24 cellular contexts compared by ENCODE assay signal in the genomic region with DNA sequence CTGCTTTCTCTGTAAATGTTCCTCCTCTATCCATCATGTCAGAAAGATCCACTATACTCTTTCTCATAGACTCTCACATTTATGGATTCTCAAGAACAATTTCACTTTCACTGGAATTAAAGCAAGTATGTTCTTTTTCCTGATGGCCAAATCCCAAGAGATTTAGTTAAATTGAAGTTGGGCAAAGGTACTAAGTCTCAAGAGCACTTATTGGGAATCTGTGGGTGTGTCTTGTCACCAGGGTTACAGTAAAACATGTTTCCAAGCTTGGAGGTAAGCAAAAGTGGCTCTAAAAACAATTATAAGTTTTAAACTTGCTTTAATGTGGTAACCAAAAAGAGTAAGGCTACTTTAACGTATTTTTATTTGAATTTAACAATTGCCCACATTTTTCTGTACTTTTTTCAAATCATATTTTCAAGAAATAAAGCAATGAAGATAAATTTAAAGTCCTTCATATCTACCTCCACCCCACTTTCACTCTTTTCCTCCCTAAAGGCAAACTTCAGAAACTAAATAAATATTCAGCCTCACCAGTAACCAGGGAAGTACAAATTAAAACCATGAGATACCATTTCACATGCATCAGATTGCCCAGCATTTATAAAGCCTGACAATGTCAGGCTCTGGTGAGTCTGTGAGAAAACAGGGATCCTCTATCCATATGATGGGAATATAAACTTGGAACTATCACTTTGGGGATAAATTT.
DNase-seq lines count a peak whose midpoint lies in the region; ATAC-seq and TF ChIP-seq lines count a peak whose summit lies in the region.
"Had no signal": no experiment of that assay in that cellular context is flagged by ENCODE, and none has a peak within 500 bp of the region (broad histone marks: within the 10 kb centered on the region; RNA-seq: fewer than 3 reads in every experiment).

No MANE protein-coding gene starts in this region.

- H3K4me1 ChIP-seq in lower lobe of right lung (peaks cover 7% of the 10 kb centered on the region), upper lobe of left lung (no peaks in the 10 kb centered on the region), tibial nerve (peaks cover 0 to 14% (median 0%) of the 10 kb centered on the region in 4 donors)
- H3K4me1 ChIP-seq: A549, HAP-1, prostate gland had no signal

- intact Hi-C loops in lower lobe of right lung (cut with DNase I) = no loop called here

- H3K27me3 ChIP-seq in lower lobe of right lung (ENCODE audit: low read depth) (no peaks in the 10 kb centered on the region), upper lobe of left lung (no peaks in the 10 kb centered on the region), tibial nerve (no peaks in the 10 kb centered on the region)

- H3K36me3 ChIP-seq in lower lobe of right lung = no peaks in the 10 kb centered on the region
- no peaks in the 10 kb centered on the region for H3K36me3 ChIP-seq in upper lobe of left lung
- H3K36me3 ChIP-seq in tibial nerve = no peaks in the 10 kb centered on the region
- H3K36me3 ChIP-seq: HAP-1, prostate gland had no signal

- in situ Hi-C loops in astrocyte of the spinal cord (cut with HindIII; ENCODE audit: low sequenced_read_pairs) = no loop called here

- H3K4me3 ChIP-seq in astrocyte of the spinal cord (ENCODE audit: low read depth, low read length) (no peak overlapping the region), lower lobe of right lung (no peak overlapping the region), upper lobe of left lung (no peak overlapping the region), tibial nerve (no peak overlapping the region)
- H3K4me3 ChIP-seq: HAP-1, lung, prostate gland had no signal

- H3K9me3 ChIP-seq in lower lobe of right lung = no peaks in the 10 kb centered on the region
- H3K9me3 ChIP-seq in upper lobe of left lung = no peaks in the 10 kb centered on the region
- H3K9me3 ChIP-seq in tibial nerve = no peaks in the 10 kb centered on the region
- H3K9me3 ChIP-seq: A549, HAP-1, prostate gland had no signal

- no peak for TF ChIP-seq POLR2A in upper lobe of left lung (IDR thresholded peaks at IDR 0.05)
- no peak for TF ChIP-seq POLR2A in tibial nerve (IDR thresholded peaks at IDR 0.05)

- WGBS in upper lobe of left lung, 2 donors = 44 to 62% methylated on average over 1 of the region's 1 CpG
- 80 to 88% methylated on average over 1 of the region's 1 CpG for whole genome bisulfite sequencing in tibial nerve, 2 donors

- ATAC-seq in lower lobe of right lung (peak; percentile 78 to 92), upper lobe of left lung (ENCODE audit: low FRiP score in 2 of 2) (peak; percentile 61 to 67)
- ATAC-seq: A549, natural killer cell, Right ventricle myocardium inferior, T-helper 17 cell had no signal

- no peak for TF ChIP-seq EP300 in upper lobe of left lung (IDR thresholded peaks at IDR 0.05)
- no peak for TF ChIP-seq EP300 in tibial nerve (IDR thresholded peaks at IDR 0.05)

- TF ChIP-seq CTCF in astrocyte of the spinal cord (IDR thresholded peaks at IDR 0.05; ENCODE audit: low read depth, low read length) (no peak), lower lobe of right lung (IDR thresholded peaks at IDR 0.05) (no peak), upper lobe of left lung (IDR thresholded peaks at IDR 0.05) (no peak), tibial nerve (IDR thresholded peaks at IDR 0.05) (no peak)

- H3K27ac ChIP-seq in lower lobe of right lung (peak overlapping the region; percentile 50), upper lobe of left lung (peak overlapping the region in 1 of 4 donors; percentile 66), tibial nerve (no peak overlapping the region)
- H3K27ac ChIP-seq: A549, C4-2B, prostate gland had no signal

- DNase-seq in NCI-H446 treated with DMSO at 0.1 percent for 48 hours (lab: John Stamatoyannopoulos, UW) = peak; percentile 3
- DNase-seq in NCI-H446 (lab: John Stamatoyannopoulos, UW) = no peak
- DNase-seq in astrocyte of the spinal cord (ENCODE audit: low read depth, low spot score) = peak; percentile 46
- no peak for DNase-seq in lower lobe of right lung
- no peak for DNase-seq in upper lobe of left lung
- DNase-seq in NCI-H1048 (lab: John Stamatoyannopoulos, UW) = no peak
- DNase-seq in tibial nerve (ENCODE audit: low spot score in 2 of 2) = no peak
- DNase-seq in activated CD8-positive, alpha-beta memory T cell treated with anti-CD3 and anti-CD28 coated beads for 24 hours = no peak
- DNase-seq: activated gamma-delta T cell, amygdala, cortex of kidney, DMS79 treated with DMSO at 0.1 percent for 48 hours, glutamatergic neuron, KG1, natural killer cell, NCI-H1092 treated with DMSO at 0.1 percent for 48 hours, NCI-H2171 treated with DMSO at 0.1 percent for 48 hours, T-helper 17 cell had no signal

Comparison
In these comparisons a context has a peak if more than half of its experiments do, and no peak if none do; other contexts are left out.
1. DNase-seq: peak in NCI-H446 treated with DMSO at 0.1 percent for 48 hours (single experiment) and astrocyte of the spinal cord (single experiment); none in NCI-H446 (0 of 2), lower lobe of right lung (single experiment), upper lobe of left lung (0 of 2), NCI-H1048 (single experiment), tibial nerve (0 of 2) and activated CD8-positive, alpha-beta memory T cell treated with anti-CD3 and anti-CD28 coated beads for 24 hours (single experiment).